29 cellular contexts compared by ENCODE assay signal in the genomic region with DNA sequence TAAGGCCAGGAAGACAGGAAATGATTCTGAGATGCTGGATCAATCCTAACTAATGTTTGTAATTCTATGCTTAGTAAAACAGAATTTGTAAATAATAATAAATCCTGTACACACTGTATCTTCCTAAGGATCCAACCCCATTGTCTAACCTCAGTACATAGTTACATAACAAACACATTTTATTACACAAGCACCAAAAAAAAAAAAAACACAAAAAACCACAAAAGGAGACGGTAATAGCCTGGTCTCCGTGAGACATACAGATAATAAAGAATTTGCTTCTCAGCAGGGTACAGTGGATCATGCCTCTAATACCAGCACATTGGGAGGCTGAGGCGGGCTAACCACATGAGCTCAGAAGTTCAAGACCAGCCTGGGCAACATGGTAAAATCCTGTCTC.
A peak's percentile ranks its signal among the peaks of the same experiment; 100 is the strongest.
DNase-seq lines count a peak whose midpoint lies in the region; ATAC-seq and TF ChIP-seq lines count a peak whose summit lies in the region.
"Had no signal": no experiment of that assay in that cellular context is flagged by ENCODE, and none has a peak within 500 bp of the region (broad histone marks: within the 10 kb centered on the region; RNA-seq: fewer than 3 reads in every experiment).

No MANE protein-coding gene starts in this region.

- peaks cover 63% of the 10 kb centered on the region for H3K4me1 Mint-ChIP-seq in brain
- no peaks in the 10 kb centered on the region for H3K4me1 Mint-ChIP-seq in CD4-positive, alpha-beta memory T cell
- H3K4me1 Mint-ChIP-seq: activated CD4-positive, alpha-beta memory T cell treated with anti-CD3 and anti-CD28 coated beads, Interleukin-2, amount 10 ng/mL, durations not matched to agents 7 days and 5 days; activated naive CD8-positive, alpha-beta T cell treated with anti-CD3 and anti-CD28 coated beads, Interleukin-2, amount 10 ng/mL, durations not matched to agents 7 days and 5 days had no signal

- H3K4me1 ChIP-seq in CD4-positive, alpha-beta memory T cell (ENCODE audit: insufficient read depth, low read length): no peaks in the 10 kb centered on the region

- no peak overlapping the region for H3K4me3 ChIP-seq in fibroblast of pulmonary artery (replicated peaks; ENCODE audit: low read depth, low read length)
- H3K4me3 ChIP-seq in CD4-positive, alpha-beta memory T cell (ENCODE audit: low read length in 2 of 2): no peak overlapping the region
- H3K4me3 ChIP-seq: cardiac muscle cell, heart left ventricle, prostate gland had no signal

- intact Hi-C loops in CD4-positive, alpha-beta memory T cell (cut with micrococcal nuclease): no loop called here

- DNase-seq in GM04503 (ENCODE audit: low read depth) (peak; percentile 37), LHCN-M2 (ENCODE audit: low read depth) (peak; percentile 55), fibroblast of pulmonary artery (ENCODE audit: low read depth) (peak; percentile 62), NCI-H82 (lab: John Stamatoyannopoulos, UW) (no peak)
- no peak for DNase-seq in activated CD4-positive, alpha-beta T cell treated with anti-CD3 and anti-CD28 coated beads, Interleukin-2, amount 50 U/mL, for 1 hour
- no peak for DNase-seq in CD4-positive, alpha-beta memory T cell
- DNase-seq: activated CD4-positive, alpha-beta memory T cell treated with anti-CD3 and anti-CD28 coated beads, Interleukin-2, amount 10 ng/mL, durations not matched to agents 7 days and 5 days; activated effector memory CD4-positive, alpha-beta T cell treated with Interleukin-2 at 50 U/mL for 16 hours; activated naive CD8-positive, alpha-beta T cell treated with anti-CD3 and anti-CD28 coated beads, Interleukin-2, amount 10 ng/mL, durations not matched to agents 7 days and 5 days; CD4-positive, alpha-beta T cell; heart left ventricle; mesendoderm; NCI-H1092 treated with DMSO at 0.1 percent for 48 hours; NCI-H2029 treated with DMSO at 0.1 percent for 48 hours; NCI-H226; NCI-H774; PC-3; Right ventricle myocardium superior; small intestine; stimulated activated CD4-positive, alpha-beta T cell treated with anti-CD3 and anti-CD28 coated beads, Interleukin-1b, Interleukin-23, amount 100 ng/mL, for 48 hours; trophoblast cell had no signal

- H3K36me3 Mint-ChIP-seq in brain: peaks cover 30% of the 10 kb centered on the region
- no peaks in the 10 kb centered on the region for H3K36me3 Mint-ChIP-seq in CD4-positive, alpha-beta memory T cell
- H3K36me3 Mint-ChIP-seq: activated naive CD8-positive, alpha-beta T cell treated with anti-CD3 and anti-CD28 coated beads, Interleukin-2, amount 10 ng/mL, durations not matched to agents 7 days and 5 days had no signal

- CTCF ChIA-PET in CD4-positive, alpha-beta memory T cell (lab: Charles Lee; ENCODE audit: partially characterized antibody): no interaction called here

- H3K9me3 Mint-ChIP-seq in brain: peaks cover 0 to 2% (median 0%) of the 10 kb centered on the region in 5 experiments
- peaks cover 0 to 5% (median 2%) of the 10 kb centered on the region in 8 donors for H3K9me3 Mint-ChIP-seq in CD4-positive, alpha-beta memory T cell
- H3K9me3 Mint-ChIP-seq: activated naive CD8-positive, alpha-beta T cell treated with anti-CD3 and anti-CD28 coated beads, Interleukin-2, amount 10 ng/mL, durations not matched to agents 7 days and 5 days; CD4-positive, alpha-beta T cell; dendritic cell treated with granulocyte-macrophage colony-stimulating factor and Interleukin-4, amounts not matched to agents 40 ng/mL and 50 ng/mL, for 4 days had no signal

- POLR2A ChIA-PET in CD4-positive, alpha-beta memory T cell (lab: Charles Lee; ENCODE audit: partially characterized antibody): no interaction called here

- H3K4me3 Mint-ChIP-seq in brain: no peak overlapping the region
- no peak overlapping the region for H3K4me3 Mint-ChIP-seq in CD4-positive, alpha-beta memory T cell
- H3K4me3 Mint-ChIP-seq: activated CD4-positive, alpha-beta memory T cell treated with anti-CD3 and anti-CD28 coated beads, Interleukin-2, amount 10 ng/mL, durations not matched to agents 7 days and 5 days; activated naive CD8-positive, alpha-beta T cell treated with anti-CD3 and anti-CD28 coated beads, Interleukin-2, amount 10 ng/mL, durations not matched to agents 7 days and 5 days; CD4-positive, alpha-beta T cell; dendritic cell treated with granulocyte-macrophage colony-stimulating factor and Interleukin-4, amounts not matched to agents 40 ng/mL and 50 ng/mL, for 4 days had no signal

- H3K36me3 ChIP-seq in CD4-positive, alpha-beta memory T cell (ENCODE audit: insufficient read depth, low read length): no peaks in the 10 kb centered on the region
- H3K36me3 ChIP-seq: cardiac muscle cell, heart left ventricle, neutrophil, prostate gland had no signal

- H3K27ac ChIP-seq in CD4-positive, alpha-beta memory T cell (ENCODE audit: low read depth, low read length): no peak overlapping the region
- H3K27ac ChIP-seq: cardiac muscle cell, KMS-11, neutrophil, prostate gland had no signal

- peak overlapping the region in 4 of 5 experiments; percentile 14 to 68 (median 61) for H3K27ac Mint-ChIP-seq in brain
- no peak overlapping the region for H3K27ac Mint-ChIP-seq in CD4-positive, alpha-beta memory T cell
- H3K27ac Mint-ChIP-seq: activated CD4-positive, alpha-beta memory T cell treated with anti-CD3 and anti-CD28 coated beads, Interleukin-2, amount 10 ng/mL, durations not matched to agents 7 days and 5 days; activated naive CD8-positive, alpha-beta T cell treated with anti-CD3 and anti-CD28 coated beads, Interleukin-2, amount 10 ng/mL, durations not matched to agents 7 days and 5 days; CD4-positive, alpha-beta T cell; dendritic cell treated with granulocyte-macrophage colony-stimulating factor and Interleukin-4, amounts not matched to agents 40 ng/mL and 50 ng/mL, for 4 days had no signal

- no peaks in the 10 kb centered on the region for H3K9me3 ChIP-seq in CD4-positive, alpha-beta memory T cell (ENCODE audit: control insufficient read depth in 1 of 2, low read length in 2 of 2)
- H3K9me3 ChIP-seq: heart left ventricle, neutrophil, prostate gland had no signal

- peaks cover 5% of the 10 kb centered on the region for H3K27me3 Mint-ChIP-seq in brain
- H3K27me3 Mint-ChIP-seq in CD4-positive, alpha-beta memory T cell: no peaks in the 10 kb centered on the region
- H3K27me3 Mint-ChIP-seq: activated CD4-positive, alpha-beta memory T cell treated with anti-CD3 and anti-CD28 coated beads, Interleukin-2, amount 10 ng/mL, durations not matched to agents 7 days and 5 days; activated naive CD8-positive, alpha-beta T cell treated with anti-CD3 and anti-CD28 coated beads, Interleukin-2, amount 10 ng/mL, durations not matched to agents 7 days and 5 days; CD4-positive, alpha-beta T cell; dendritic cell treated with granulocyte-macrophage colony-stimulating factor and Interleukin-4, amounts not matched to agents 40 ng/mL and 50 ng/mL, for 4 days had no signal

- TF ChIP-seq CTCF in brain (conservative IDR thresholded peaks at IDR 0.05) (no peak), fibroblast of pulmonary artery (IDR thresholded peaks at IDR 0.05; ENCODE audit: low read length, missing control alignments) (no peak)

- H3K27me3 ChIP-seq in CD4-positive, alpha-beta memory T cell (ENCODE audit: insufficient read depth, low read length): no peaks in the 10 kb centered on the region
- H3K27me3 ChIP-seq: cardiac muscle cell, heart left ventricle, neutrophil had no signal

- ATAC-seq in HG02623 (IDR thresholded peaks at IDR 0.05; ENCODE audit: unreplicated experiment): no peak
- ATAC-seq: activated CD4-positive, CD25-positive, alpha-beta regulatory T cell treated with anti-CD3 and anti-CD28 coated beads, Interleukin-2, amount 50 U/mL, for 24 hours; heart left ventricle; PC-3 had no signal

Comparison
In these comparisons a context has a peak if more than half of its experiments do, and no peak if none do; other contexts are left out.
1. DNase-seq: peak in GM04503 (single experiment), LHCN-M2 (single experiment) and fibroblast of pulmonary artery (single experiment); none in NCI-H82 (single experiment), activated CD4-positive, alpha-beta T cell treated with anti-CD3 and anti-CD28 coated beads, Interleukin-2, amount 50 U/mL, for 1 hour (single experiment) and CD4-positive, alpha-beta memory T cell (0 of 5).
2. H3K27ac Mint-ChIP-seq: peak in brain (4 of 5); none in CD4-positive, alpha-beta memory T cell (0 of 7).